ENCODE assay signal across 19 cellular contexts in genomic region chr19:5050905-5051304, GRCh38.
A peak's percentile ranks its signal among the peaks of the same experiment; 100 is the strongest.
DNase-seq lines count a peak whose midpoint lies in the region; ATAC-seq and TF ChIP-seq lines count a peak whose summit lies in the region.
"Had no signal": no experiment of that assay in that cellular context is flagged by ENCODE, and none has a peak within 500 bp of the region (broad histone marks: within the 10 kb centered on the region; RNA-seq: fewer than 3 reads in every experiment).

No MANE protein-coding gene starts in this region.

- 0 out of 2 replicates have a peak overlapping the region, but pooled peaks have one; percentile 9 for H3K4me2 ChIP-seq in BLaER1

- peaks cover 0 to 73% (median 31%) of the 10 kb centered on the region in 12 donors for H3K4me1 ChIP-seq in heart left ventricle
- peaks cover 73% of the 10 kb centered on the region for H3K4me1 ChIP-seq in BLaER1
- H3K4me1 ChIP-seq in NT2/D1 (ENCODE audit: insufficient read depth, insufficient read length), result peaks cover 20% of the 10 kb centered on the region
- H3K4me1 ChIP-seq in vagina, result peaks cover 49% of the 10 kb centered on the region

- H3K9me3 ChIP-seq in heart left ventricle, result no peaks in the 10 kb centered on the region
- no peaks in the 10 kb centered on the region for H3K9me3 ChIP-seq in BLaER1
- no peaks in the 10 kb centered on the region for H3K9me3 ChIP-seq in NT2/D1 (ENCODE audit: insufficient read depth, low read length)
- no peaks in the 10 kb centered on the region for H3K9me3 ChIP-seq in vagina

- TF ChIP-seq CTCF in heart left ventricle (IDR thresholded peaks at IDR 0.05) (no peak), vagina (IDR thresholded peaks at IDR 0.05) (no peak)

- intact Hi-C loops in left ventricle myocardium superior (cut with micrococcal nuclease), result no loop called here
- intact Hi-C loops in heart left ventricle (cut with DNase I), result loop anchor here in 5 of 10 donors (5.0 to 10.0 kb wide), 4 partner anchors 74 to 524 kb away; no protein-coding TSS in a partner anchor
- intact Hi-C loops in posterior vena cava (cut with DNase I), result no loop called here
- intact Hi-C loops in vagina (cut with DNase I), result no loop called here

- no peak overlapping the region for H3K4me3 ChIP-seq in heart left ventricle
- no peak overlapping the region for H3K4me3 ChIP-seq in BLaER1
- H3K4me3 ChIP-seq in NT2/D1 (ENCODE audit: insufficient read length, low read depth), result no peak overlapping the region
- no peak overlapping the region for H3K4me3 ChIP-seq in vagina
- H3K4me3 ChIP-seq: GM12878 had no signal

- DNase-seq in left ventricle myocardium superior (peak; percentile 21), heart left ventricle (no peak), NT2/D1 (ENCODE audit: low read depth, low spot score) (no peak), posterior vena cava (ENCODE audit: low spot score) (peak; percentile 74), vagina (ENCODE audit: extremely low spot score in 2 of 2) (no peak)
- no peak for DNase-seq in effector CD8-positive, alpha-beta T cell (lab: John Stamatoyannopoulos, UW)
- DNase-seq: 8988T; C1 segment of cervical spinal cord; CD4-positive, CD25-positive, alpha-beta regulatory T cell; CD8-positive, alpha-beta memory T cell; COR-L47; DMS 273 treated with DMSO at 0.1 percent for 48 hours; DMS53; DND-41; EL; H9 had no signal

- H3K27ac ChIP-seq in heart left ventricle (no peak overlapping the region), BLaER1 (no peak overlapping the region), vagina (no peak overlapping the region)
- H3K27ac ChIP-seq: HL-60 had no signal

- TF ChIP-seq POLR2A in heart left ventricle (IDR thresholded peaks at IDR 0.05), result no peak
- no peak for TF ChIP-seq POLR2A in vagina (IDR thresholded peaks at IDR 0.05)

- no peak overlapping the region for H3K9ac ChIP-seq in BLaER1
- H3K9ac ChIP-seq in NT2/D1 (ENCODE audit: insufficient read length, low read depth), result peak overlapping the region; percentile 32

- H3K27me3 ChIP-seq in heart left ventricle, result no peaks in the 10 kb centered on the region
- H3K27me3 ChIP-seq in BLaER1, result no peaks in the 10 kb centered on the region
- H3K27me3 ChIP-seq in NT2/D1 (ENCODE audit: insufficient read depth, insufficient read length), result no peaks in the 10 kb centered on the region
- no peaks in the 10 kb centered on the region for H3K27me3 ChIP-seq in vagina

- H4K20me1 ChIP-seq in BLaER1, result peaks cover 98% of the 10 kb centered on the region

- H3K36me3 ChIP-seq in heart left ventricle (peaks cover 0 to 72% (median 24%) of the 10 kb centered on the region in 9 donors), BLaER1 (peaks cover 72% of the 10 kb centered on the region), NT2/D1 (ENCODE audit: insufficient read depth, insufficient read length, low read length) (peaks cover 60% of the 10 kb centered on the region), vagina (peaks cover 0 to 20% of the 10 kb centered on the region in 2 donors)

- ATAC-seq in left ventricle myocardium superior, result no peak
- no peak for ATAC-seq in heart left ventricle
- ATAC-seq: GM12878 had no signal

- 77 to 94% (median 89%) methylated on average over 14 to 16 of the region's 16 CpGs for WGBS in heart left ventricle, 4 donors

Comparison
In these comparisons a context has a peak if more than half of its experiments do, and no peak if none do; other contexts are left out.
1. DNase-seq: peak in left ventricle myocardium superior (single experiment) and posterior vena cava (single experiment); none in heart left ventricle (0 of 5), NT2/D1 (single experiment), vagina (0 of 2) and effector CD8-positive, alpha-beta T cell (single experiment).